Comparison of ENCODE assay signal across 1 cellular context in the genomic region with DNA sequence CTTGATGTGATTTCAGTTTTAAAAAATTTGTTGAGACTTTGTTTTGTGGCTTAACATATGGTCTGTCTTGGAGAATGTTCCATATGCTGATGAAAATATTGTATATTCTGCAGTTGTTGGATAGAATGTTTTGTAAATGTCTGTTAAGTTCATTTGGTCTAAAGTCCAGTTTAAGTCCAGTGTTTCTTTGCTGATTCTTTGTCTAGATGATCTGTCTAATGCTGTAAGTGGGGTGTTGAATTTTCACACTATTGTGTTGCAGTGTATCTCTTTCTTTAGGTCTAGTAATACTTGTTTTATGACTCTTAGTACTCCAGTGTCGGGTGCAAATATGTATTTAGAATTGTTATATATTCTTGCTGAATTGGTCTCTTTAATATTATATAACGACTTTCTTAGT.
TF ChIP-seq lines count a peak whose summit lies in the region.

No MANE protein-coding gene starts in this region.

TF ChIP-seq in liver, 16 proteins besides CTCF, POLR2A, EP300 and RAD21 (continued from another document):
- TF ChIP-seq, protein P1, sequence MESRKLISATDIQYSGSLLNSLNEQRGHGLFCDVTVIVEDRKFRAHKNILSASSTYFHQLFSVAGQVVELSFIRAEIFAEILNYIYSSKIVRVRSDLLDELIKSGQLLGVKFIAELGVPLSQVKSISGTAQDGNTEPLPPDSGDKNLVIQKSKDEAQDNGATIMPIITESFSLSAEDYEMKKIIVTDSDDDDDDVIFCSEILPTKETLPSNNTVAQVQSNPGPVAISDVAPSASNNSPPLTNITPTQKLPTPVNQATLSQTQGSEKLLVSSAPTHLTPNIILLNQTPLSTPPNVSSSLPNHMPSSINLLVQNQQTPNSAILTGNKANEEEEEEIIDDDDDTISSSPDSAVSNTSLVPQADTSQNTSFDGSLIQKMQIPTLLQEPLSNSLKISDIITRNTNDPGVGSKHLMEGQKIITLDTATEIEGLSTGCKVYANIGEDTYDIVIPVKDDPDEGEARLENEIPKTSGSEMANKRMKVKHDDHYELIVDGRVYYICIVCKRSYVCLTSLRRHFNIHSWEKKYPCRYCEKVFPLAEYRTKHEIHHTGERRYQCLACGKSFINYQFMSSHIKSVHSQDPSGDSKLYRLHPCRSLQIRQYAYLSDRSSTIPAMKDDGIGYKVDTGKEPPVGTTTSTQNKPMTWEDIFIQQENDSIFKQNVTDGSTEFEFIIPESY (IDR thresholded peaks at IDR 0.05): no peak
- TF ChIP-seq HNF4A (conservative IDR thresholded peaks at IDR 0.05) (peak; percentile 75 to 80), RXRA (IDR thresholded peaks at IDR 0.05) (peak in 1 of 2 donors; percentile 25), JUND (IDR thresholded peaks at IDR 0.05) (no peak), FOXA1 (IDR thresholded peaks at IDR 0.05) (no peak), FOXA2 (IDR thresholded peaks at IDR 0.05) (no peak), EGR1 (IDR thresholded peaks at IDR 0.05; ENCODE audit: low read depth in 2 of 2) (no peak), GABPA (IDR thresholded peaks at IDR 0.05 in 1 of 2, conservative IDR thresholded peaks at IDR 0.05 in 1 of 2) (no peak), REST (IDR thresholded peaks at IDR 0.05) (no peak), TAF1 (conservative IDR thresholded peaks at IDR 0.05) (no peak), NR2F2 (IDR thresholded peaks at IDR 0.05) (no peak)
- TF ChIP-seq, protein P2, sequence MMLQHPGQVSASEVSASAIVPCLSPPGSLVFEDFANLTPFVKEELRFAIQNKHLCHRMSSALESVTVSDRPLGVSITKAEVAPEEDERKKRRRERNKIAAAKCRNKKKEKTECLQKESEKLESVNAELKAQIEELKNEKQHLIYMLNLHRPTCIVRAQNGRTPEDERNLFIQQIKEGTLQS (IDR thresholded peaks at IDR 0.05): no peak
- TF ChIP-seq, protein P3, sequence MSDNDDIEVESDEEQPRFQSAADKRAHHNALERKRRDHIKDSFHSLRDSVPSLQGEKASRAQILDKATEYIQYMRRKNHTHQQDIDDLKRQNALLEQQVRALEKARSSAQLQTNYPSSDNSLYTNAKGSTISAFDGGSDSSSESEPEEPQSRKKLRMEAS (IDR thresholded peaks at IDR 0.05): no peak
TF ChIP-seq in liver: peak in this region for 3.
